Comparison of ENCODE assay signal across 30 cellular contexts in genomic region chr17:41512789-41513547, GRCh38. TPM values are rescaled to one million over a fixed set of nuclear protein-coding genes. Genes with fewer than 3 reads are reported as not detected.
A peak's percentile ranks its signal among the peaks of the same experiment; 100 is the strongest.
DNase-seq lines count a peak whose midpoint lies in the region; ATAC-seq and TF ChIP-seq lines count a peak whose summit lies in the region.
"Had no signal": no experiment of that assay in that cellular context is flagged by ENCODE, and none has a peak within 500 bp of the region (broad histone marks: within the 10 kb centered on the region; RNA-seq: fewer than 3 reads in every experiment).

No MANE protein-coding gene starts in this region.

- no TSS peak for BruUV-seq in Panc1 (replicated peaks; lab: Mats Ljungman, UMichigan)

- peak overlapping the region; percentile 87 for H3K27ac Mint-ChIP-seq in type B pancreatic cell
- H3K27ac Mint-ChIP-seq: activated B cell treated with CpG ODN at 0.5 μM for 24 hours; activated naive CD8-positive, alpha-beta T cell treated with anti-CD3 and anti-CD28 coated beads, Interleukin-2, amount 50 U/mL, for 24 hours; stimulated activated naive B cell treated with anti-CD40 and anti-IgM and Interleukin-4, amounts not matched to agents 10 μg/mL and 1 μg/mL and 100 μg/mL, for 72 hours had no signal

- H3K4me1 Mint-ChIP-seq in type B pancreatic cell (ENCODE audit: unreplicated experiment), result peaks cover 14% of the 10 kb centered on the region
- H3K4me1 Mint-ChIP-seq: activated B cell treated with CpG ODN at 0.5 μM for 24 hours; activated naive CD8-positive, alpha-beta T cell treated with anti-CD3 and anti-CD28 coated beads, Interleukin-2, amount 50 U/mL, for 24 hours had no signal

- H3K9me3 ChIP-seq in Panc1 (ENCODE audit: control insufficient read depth, insufficient read depth, low read depth, low read length), result no peaks in the 10 kb centered on the region
- no peaks in the 10 kb centered on the region for H3K9me3 ChIP-seq in WERI-Rb-1 (ENCODE audit: severe bottlenecking)
- H3K9me3 ChIP-seq: left lung, sigmoid colon, SJSA1, upper lobe of right lung had no signal

- POLR2A ChIA-PET in Panc1 (lab: Charles Lee), result no interaction called here

- H3K4me3 ChIP-seq in Panc1 (ENCODE audit: low read depth in 2 of 2, low read length in 2 of 2) (no peak overlapping the region), WERI-Rb-1 (ENCODE audit: low read depth, low read length) (no peak overlapping the region)
- H3K4me3 ChIP-seq: dorsolateral prefrontal cortex, left lung, sigmoid colon, SJSA1, upper lobe of right lung had no signal

- H3K4me1 ChIP-seq in Panc1 (ENCODE audit: control insufficient read depth, insufficient read depth, low read length), result peaks cover 28% of the 10 kb centered on the region
- H3K4me1 ChIP-seq: left lung, sigmoid colon, upper lobe of right lung had no signal

- in situ Hi-C loops in Panc1 (cut with HindIII; ENCODE audit: low pct_unique_long_range_greater_than_20kb, low sequenced_read_pairs), result no loop called here

- H3K9me3 Mint-ChIP-seq in type B pancreatic cell, result no peaks in the 10 kb centered on the region
- H3K9me3 Mint-ChIP-seq: activated B cell treated with CpG ODN at 0.5 μM for 24 hours; activated naive CD8-positive, alpha-beta T cell treated with anti-CD3 and anti-CD28 coated beads, Interleukin-2, amount 50 U/mL, for 24 hours; activated T-cell treated with anti-CD3 and anti-CD28 coated beads, Interleukin-2, amount 50 U/mL, for 4 hours; stimulated activated naive B cell treated with anti-CD40 and anti-IgM and Interleukin-4, amounts not matched to agents 10 μg/mL and 1 μg/mL and 100 μg/mL, for 72 hours had no signal

- H3K4me3 Mint-ChIP-seq in type B pancreatic cell, result peak overlapping the region; percentile 35
- H3K4me3 Mint-ChIP-seq: activated B cell treated with CpG ODN at 0.5 μM for 24 hours; activated naive CD8-positive, alpha-beta T cell treated with anti-CD3 and anti-CD28 coated beads, Interleukin-2, amount 50 U/mL, for 24 hours; activated T-cell treated with anti-CD3 and anti-CD28 coated beads, Interleukin-2, amount 50 U/mL, for 4 hours; stimulated activated naive B cell treated with anti-CD40 and anti-IgM and Interleukin-4, amounts not matched to agents 10 μg/mL and 1 μg/mL and 100 μg/mL, for 72 hours had no signal

- H3K27ac ChIP-seq in Panc1 (ENCODE audit: low read length) (peak overlapping the region; percentile 46; the same call in 1 of the 2 replicates), WERI-Rb-1 (no peak overlapping the region)
- H3K27ac ChIP-seq: 22Rv1, dorsolateral prefrontal cortex, HL-60, left lung, sigmoid colon, SJSA1, upper lobe of right lung had no signal

- H3K27me3 Mint-ChIP-seq in type B pancreatic cell, result no peaks in the 10 kb centered on the region

- no peak for TF ChIP-seq CTCF in Panc1 (IDR thresholded peaks at IDR 0.05)
- no peak for TF ChIP-seq CTCF in type B pancreatic cell (conservative IDR thresholded peaks at IDR 0.05)
- TF ChIP-seq CTCF in WERI-Rb-1 (IDR thresholded peaks at IDR 0.05; ENCODE audit: low read depth, low read length), result no peak

- DNase-seq in NCI-H1436 (lab: John Stamatoyannopoulos, UW) (peak; percentile 22), NCI-H1436 treated with DMSO at 0.1 percent for 48 hours (lab: John Stamatoyannopoulos, UW) (no peak), NCI-H1105 treated with DMSO at 0.1 percent for 48 hours (lab: John Stamatoyannopoulos, UW) (peak; percentile 60), Panc1 (ENCODE audit: low read depth, low spot score) (no peak), type B pancreatic cell (ENCODE audit: extremely low spot score, unreplicated experiment) (no peak), WERI-Rb-1 (no peak)
- DNase-seq: activated B cell treated with CpG ODN at 0.5 μM for 24 hours; activated CD4-positive, alpha-beta T cell treated with anti-CD3 and anti-CD28 coated beads, Interleukin-2, amount 50 U/mL, for 1 hour; activated naive CD8-positive, alpha-beta T cell treated with anti-CD3 and anti-CD28 coated beads, Interleukin-2, amount 50 U/mL, for 24 hours; activated T-cell treated with anti-CD3 and anti-CD28 coated beads, Interleukin-2, amount 50 U/mL, for 4 hours; dorsolateral prefrontal cortex; H7; NCI-H1092 treated with DMSO at 0.1 percent for 48 hours; NCI-H2171 treated with DMSO at 0.1 percent for 48 hours; NCI-H524 treated with DMSO at 0.1 percent for 48 hours; sigmoid colon; stimulated activated CD4-positive, alpha-beta T cell treated with anti-CD3 and anti-CD28 coated beads, Interleukin-4, amount 100 ng/mL, for 4 hours; stimulated activated naive B cell treated with anti-CD40 and anti-IgM and Interleukin-4, amounts not matched to agents 10 μg/mL and 1 μg/mL and 100 μg/mL, for 72 hours; upper lobe of right lung had no signal

- no peaks in the 10 kb centered on the region for H3K36me3 Mint-ChIP-seq in type B pancreatic cell
- H3K36me3 Mint-ChIP-seq: stimulated activated naive B cell treated with anti-CD40 and anti-IgM and Interleukin-4, amounts not matched to agents 10 μg/mL and 1 μg/mL and 100 μg/mL, for 72 hours had no signal

- intact Hi-C loops in Panc1 (cut with micrococcal nuclease; ENCODE audit: unreplicated experiment), result no loop called here

- no peak for ATAC-seq in Panc1
- no peak for ATAC-seq in HG03565 (IDR thresholded peaks at IDR 0.05; ENCODE audit: unreplicated experiment)
- ATAC-seq in GM21390 (IDR thresholded peaks at IDR 0.05; ENCODE audit: unreplicated experiment), result no peak
- ATAC-seq: activated naive CD8-positive, alpha-beta T cell treated with anti-CD3 and anti-CD28 coated beads, Interleukin-2, amount 50 U/mL, for 24 hours; activated T-cell treated with anti-CD3 and anti-CD28 coated beads, Interleukin-2, amount 50 U/mL, for 4 hours; left lung; stimulated activated naive B cell treated with anti-CD40 and anti-IgM and Interleukin-4, amounts not matched to agents 10 μg/mL and 1 μg/mL and 100 μg/mL, for 72 hours; upper lobe of right lung had no signal

- H3K27me3 ChIP-seq in Panc1 (ENCODE audit: control insufficient read depth, insufficient read depth, low read length) (no peaks in the 10 kb centered on the region), WERI-Rb-1 (ENCODE audit: insufficient read depth, low read depth, severe bottlenecking) (no peaks in the 10 kb centered on the region)
- H3K27me3 ChIP-seq: dorsolateral prefrontal cortex, sigmoid colon, SJSA1, upper lobe of right lung had no signal

- CTCF ChIA-PET in Panc1 (lab: Charles Lee), result no interaction called here

- H3K36me3 ChIP-seq in Panc1 (ENCODE audit: control insufficient read depth, insufficient read depth, low read length) (no peaks in the 10 kb centered on the region), WERI-Rb-1 (no peaks in the 10 kb centered on the region)
- H3K36me3 ChIP-seq: left lung, sigmoid colon, SJSA1, upper lobe of right lung had no signal

RNA-seq across cellular contexts. Expression of gene KRT15, which starts 5.7 kb away (rescaled TPM):
- 70.4 TPM for total RNA-seq in Panc1 (2021; ENCODE audit: unreplicated experiment)
- polyA plus RNA-seq in Panc1 (2012; ENCODE audit: insufficient read length), result 88.0 TPM
- total RNA-seq in type B pancreatic cell (ENCODE audit: low replicate concordance), result 208 and 840 TPM in 2 replicates
- total RNA-seq: activated B cell treated with CpG ODN at 0.5 μM for 24 hours; activated T-cell treated with anti-CD3 and anti-CD28 coated beads, Interleukin-2, amount 50 U/mL, for 4 hours; mesenteric fat pad; myocyte; posterior vena cava; sigmoid colon had no signal

RNA-seq across cellular contexts. Expression of gene KRT13, which starts 7.6 kb away (rescaled TPM):
- total RNA-seq in Panc1 (2021; ENCODE audit: unreplicated experiment) (0.36 TPM), type B pancreatic cell (ENCODE audit: low replicate concordance) (869 and 1,618 TPM in 2 replicates)
- polyA plus RNA-seq in Panc1 (2012; ENCODE audit: insufficient read length), result 3.3 TPM
- total RNA-seq: activated B cell treated with CpG ODN at 0.5 μM for 24 hours; activated T-cell treated with anti-CD3 and anti-CD28 coated beads, Interleukin-2, amount 50 U/mL, for 4 hours; glomerular endothelial cell; H7; LHCN-M2; mesenteric fat pad; myocyte; posterior vena cava; SJSA1 had no signal

RNA-seq across cellular contexts. Expression of gene KRT19, which starts 15.1 kb away (rescaled TPM):
- total RNA-seq in Panc1 (2021; ENCODE audit: unreplicated experiment) (2,383 TPM), type B pancreatic cell (ENCODE audit: low replicate concordance) (750 and 2,036 TPM in 2 replicates)
- 2,812 TPM for polyA plus RNA-seq in Panc1 (2012; ENCODE audit: insufficient read length)
- total RNA-seq: activated B cell treated with CpG ODN at 0.5 μM for 24 hours, LHCN-M2, myocyte, SJSA1 had no signal

RNA-seq across cellular contexts. Expression of gene KRT36, which starts 23.3 kb away (rescaled TPM):
- total RNA-seq in Panc1 (2021; ENCODE audit: unreplicated experiment) (not detected), type B pancreatic cell (ENCODE audit: low replicate concordance) (0.17 and 0.83 TPM in 2 replicates)
- 0.18 TPM for polyA plus RNA-seq in Panc1 (2012; ENCODE audit: insufficient read length)
- total RNA-seq: activated B cell treated with CpG ODN at 0.5 μM for 24 hours; activated T-cell treated with anti-CD3 and anti-CD28 coated beads, Interleukin-2, amount 50 U/mL, for 4 hours; dorsolateral prefrontal cortex; glomerular endothelial cell; H7; left lung; LHCN-M2; mesenteric fat pad; myocyte; posterior vena cava; SJSA1; upper lobe of right lung had no signal

RNA-seq across cellular contexts. Expression of gene KRT35, which starts 32.0 kb away (rescaled TPM):
- not detected for total RNA-seq in Panc1 (2021; ENCODE audit: unreplicated experiment)
- not detected for polyA plus RNA-seq in Panc1 (2012; ENCODE audit: insufficient read length)
- not detected in 2 replicates for total RNA-seq in type B pancreatic cell (ENCODE audit: low replicate concordance)
- total RNA-seq: activated B cell treated with CpG ODN at 0.5 μM for 24 hours; activated T-cell treated with anti-CD3 and anti-CD28 coated beads, Interleukin-2, amount 50 U/mL, for 4 hours; dorsolateral prefrontal cortex; glomerular endothelial cell; H7; left lung; LHCN-M2; mesenteric fat pad; myocyte; posterior vena cava; sigmoid colon; SJSA1; upper lobe of right lung had no signal
- polyA plus RNA-seq: sigmoid colon had no signal

Comparison
In these comparisons a context has a peak if more than half of its experiments do, and no peak if none do; other contexts are left out.
1. DNase-seq: peak in NCI-H1436 (single experiment) and NCI-H1105 treated with DMSO at 0.1 percent for 48 hours (single experiment); none in NCI-H1436 treated with DMSO at 0.1 percent for 48 hours (single experiment), Panc1 (single experiment), type B pancreatic cell (single experiment) and WERI-Rb-1 (single experiment).
2. RNA of gene KRT13, which starts 7.6 kb away (total RNA-seq): 869 to 1,618 TPM in type B pancreatic cell; 0.36 TPM in Panc1 (single experiment); every median in the first group is over 100 times any median in the second.